In genomic region chr6:33029297-33030184, GRCh38 we compare ENCODE assay signal across 9 cellular contexts. TPM values are rescaled to one million over a fixed set of nuclear protein-coding genes. Genes with fewer than 3 reads are reported as not detected.
DNase-seq lines count a peak whose midpoint lies in the region; ATAC-seq and TF ChIP-seq lines count a peak whose summit lies in the region.
"Had no signal": no experiment of that assay in that cellular context is flagged by ENCODE, and none has a peak within 500 bp of the region (broad histone marks: within the 10 kb centered on the region; RNA-seq: fewer than 3 reads in every experiment).

No MANE protein-coding gene starts in this region.

- H3K9me3 ChIP-seq in WERI-Rb-1 (ENCODE audit: severe bottlenecking) (no peaks in the 10 kb centered on the region), upper lobe of right lung (no peaks in the 10 kb centered on the region)

- H3K4me1 Mint-ChIP-seq in activated CD4-positive, alpha-beta T cell treated with anti-CD3 and anti-CD28 coated beads, Interleukin-2, amount 10 ng/mL, durations not matched to agents 24 days and 14 days = peaks cover 19% of the 10 kb centered on the region
- H3K4me1 Mint-ChIP-seq: neural crest cell had no signal

- peaks cover 7% of the 10 kb centered on the region for H3K4me1 ChIP-seq in upper lobe of right lung

- H3K9me3 Mint-ChIP-seq in activated CD4-positive, alpha-beta T cell treated with anti-CD3 and anti-CD28 coated beads, Interleukin-2, amount 10 ng/mL, durations not matched to agents 24 days and 14 days = no peaks in the 10 kb centered on the region
- H3K9me3 Mint-ChIP-seq: neural crest cell had no signal

- no peaks in the 10 kb centered on the region for H3K36me3 Mint-ChIP-seq in activated CD4-positive, alpha-beta T cell treated with anti-CD3 and anti-CD28 coated beads, Interleukin-2, amount 10 ng/mL, durations not matched to agents 24 days and 14 days (ENCODE audit: low read depth)

- H3K4me3 ChIP-seq in WERI-Rb-1 (ENCODE audit: low read depth, low read length) = no peak overlapping the region
- no peak overlapping the region for H3K4me3 ChIP-seq in upper lobe of right lung

- ATAC-seq in HG02943 (IDR thresholded peaks at IDR 0.05; ENCODE audit: low read depth, unreplicated experiment) (peak; percentile 53), upper lobe of right lung (peak; percentile 98)

- peaks cover 46% of the 10 kb centered on the region for H3K27me3 Mint-ChIP-seq in activated CD4-positive, alpha-beta T cell treated with anti-CD3 and anti-CD28 coated beads, Interleukin-2, amount 10 ng/mL, durations not matched to agents 24 days and 14 days

- H3K27me3 ChIP-seq in WERI-Rb-1 (ENCODE audit: insufficient read depth, low read depth, severe bottlenecking) = no peaks in the 10 kb centered on the region
- no peaks in the 10 kb centered on the region for H3K27me3 ChIP-seq in layer of hippocampus (ENCODE audit: control insufficient read depth, insufficient read depth, low read length)
- H3K27me3 ChIP-seq in upper lobe of right lung = no peaks in the 10 kb centered on the region

- peak; percentile 77 for DNase-seq in activated CD4-positive, alpha-beta T cell treated with anti-CD3 and anti-CD28 coated beads, Interleukin-2, amount 10 ng/mL, durations not matched to agents 24 days and 14 days
- no peak for DNase-seq in activated CD4-positive, alpha-beta T cell treated with anti-CD3 and anti-CD28 coated beads, Interleukin-2, amount 50 U/mL, for 4 hours
- DNase-seq in WERI-Rb-1 (peak; percentile 45), upper lobe of right lung (no peak), NCI-H526 treated with DMSO at 0.1 percent for 48 hours (lab: John Stamatoyannopoulos, UW) (no peak)
- DNase-seq in effector CD8-positive, alpha-beta T cell (lab: John Stamatoyannopoulos, UW) = no peak

- H3K27ac ChIP-seq in WERI-Rb-1 = no peak overlapping the region
- H3K27ac ChIP-seq in layer of hippocampus (ENCODE audit: low read depth, low read length) = peak overlapping the region; percentile 40
- peak overlapping the region; percentile 89 for H3K27ac ChIP-seq in upper lobe of right lung

- intact Hi-C loops in activated CD4-positive, alpha-beta T cell treated with anti-CD3 and anti-CD28 coated beads, Interleukin-2, amount 10 ng/mL, durations not matched to agents 24 days and 14 days (cut with micrococcal nuclease) = no loop called here
- intact Hi-C loops in upper lobe of right lung (cut with DNase I) = no loop called here

- TF ChIP-seq CTCF in WERI-Rb-1 (IDR thresholded peaks at IDR 0.05; ENCODE audit: low read depth, low read length) = no peak
- TF ChIP-seq CTCF in upper lobe of right lung (IDR thresholded peaks at IDR 0.05) = no peak

- H3K36me3 ChIP-seq in WERI-Rb-1 (no peaks in the 10 kb centered on the region), upper lobe of right lung (no peaks in the 10 kb centered on the region)

- H3K27ac Mint-ChIP-seq in activated CD4-positive, alpha-beta T cell treated with anti-CD3 and anti-CD28 coated beads, Interleukin-2, amount 10 ng/mL, durations not matched to agents 24 days and 14 days = peak overlapping the region; percentile 46

- H3K4me3 Mint-ChIP-seq in activated CD4-positive, alpha-beta T cell treated with anti-CD3 and anti-CD28 coated beads, Interleukin-2, amount 10 ng/mL, durations not matched to agents 24 days and 14 days = peak overlapping the region; percentile 4
- H3K4me3 Mint-ChIP-seq: neural crest cell had no signal

RNA-seq across cellular contexts. Expression of gene HLA-DOA, which starts 20.1 kb away (rescaled TPM):
- 0.21 and 0.38 TPM in 2 replicates for total RNA-seq in activated CD4-positive, alpha-beta T cell treated with anti-CD3 and anti-CD28 coated beads, Interleukin-2, amount 10 ng/mL, durations not matched to agents 24 days and 14 days
- 25.2 TPM for total RNA-seq in upper lobe of right lung

RNA-seq across cellular contexts. Expression of gene HLA-DPA1, which starts 43.9 kb away (rescaled TPM):
- total RNA-seq in activated CD4-positive, alpha-beta T cell treated with anti-CD3 and anti-CD28 coated beads, Interleukin-2, amount 10 ng/mL, durations not matched to agents 24 days and 14 days = 38.5 and 42.6 TPM in 2 replicates
- 491 TPM for total RNA-seq in upper lobe of right lung

RNA-seq across cellular contexts. Expression of gene HLA-DPB1, which starts 46.2 kb away (rescaled TPM):
- total RNA-seq in activated CD4-positive, alpha-beta T cell treated with anti-CD3 and anti-CD28 coated beads, Interleukin-2, amount 10 ng/mL, durations not matched to agents 24 days and 14 days = 4.7 and 6.2 TPM in 2 replicates
- 385 TPM for total RNA-seq in upper lobe of right lung

Comparison
In these comparisons a context has a peak if more than half of its experiments do, and no peak if none do; other contexts are left out.
1. DNase-seq: peak in activated CD4-positive, alpha-beta T cell treated with anti-CD3 and anti-CD28 coated beads, Interleukin-2, amount 10 ng/mL, durations not matched to agents 24 days and 14 days (single experiment) and WERI-Rb-1 (single experiment); none in activated CD4-positive, alpha-beta T cell treated with anti-CD3 and anti-CD28 coated beads, Interleukin-2, amount 50 U/mL, for 4 hours (0 of 2), upper lobe of right lung (single experiment), NCI-H526 treated with DMSO at 0.1 percent for 48 hours (single experiment) and effector CD8-positive, alpha-beta T cell (single experiment).
2. RNA of gene HLA-DOA, which starts 20.1 kb away (total RNA-seq): 25.2 TPM in upper lobe of right lung (single experiment); 0.21 to 0.38 TPM in activated CD4-positive, alpha-beta T cell treated with anti-CD3 and anti-CD28 coated beads, Interleukin-2, amount 10 ng/mL, durations not matched to agents 24 days and 14 days; every median in the first group is over 10 times any median in the second.
3. RNA of gene HLA-DPA1, which starts 43.9 kb away (total RNA-seq): 491 TPM in upper lobe of right lung (single experiment); 38.5 to 42.6 TPM in activated CD4-positive, alpha-beta T cell treated with anti-CD3 and anti-CD28 coated beads, Interleukin-2, amount 10 ng/mL, durations not matched to agents 24 days and 14 days; every median in the first group is over 10 times any median in the second.
4. RNA of gene HLA-DPB1, which starts 46.2 kb away (total RNA-seq): 385 TPM in upper lobe of right lung (single experiment); 4.7 to 6.2 TPM in activated CD4-positive, alpha-beta T cell treated with anti-CD3 and anti-CD28 coated beads, Interleukin-2, amount 10 ng/mL, durations not matched to agents 24 days and 14 days; every median in the first group is over 10 times any median in the second.